Comparison of ENCODE assay signal across 8 cellular contexts in the genomic region with DNA sequence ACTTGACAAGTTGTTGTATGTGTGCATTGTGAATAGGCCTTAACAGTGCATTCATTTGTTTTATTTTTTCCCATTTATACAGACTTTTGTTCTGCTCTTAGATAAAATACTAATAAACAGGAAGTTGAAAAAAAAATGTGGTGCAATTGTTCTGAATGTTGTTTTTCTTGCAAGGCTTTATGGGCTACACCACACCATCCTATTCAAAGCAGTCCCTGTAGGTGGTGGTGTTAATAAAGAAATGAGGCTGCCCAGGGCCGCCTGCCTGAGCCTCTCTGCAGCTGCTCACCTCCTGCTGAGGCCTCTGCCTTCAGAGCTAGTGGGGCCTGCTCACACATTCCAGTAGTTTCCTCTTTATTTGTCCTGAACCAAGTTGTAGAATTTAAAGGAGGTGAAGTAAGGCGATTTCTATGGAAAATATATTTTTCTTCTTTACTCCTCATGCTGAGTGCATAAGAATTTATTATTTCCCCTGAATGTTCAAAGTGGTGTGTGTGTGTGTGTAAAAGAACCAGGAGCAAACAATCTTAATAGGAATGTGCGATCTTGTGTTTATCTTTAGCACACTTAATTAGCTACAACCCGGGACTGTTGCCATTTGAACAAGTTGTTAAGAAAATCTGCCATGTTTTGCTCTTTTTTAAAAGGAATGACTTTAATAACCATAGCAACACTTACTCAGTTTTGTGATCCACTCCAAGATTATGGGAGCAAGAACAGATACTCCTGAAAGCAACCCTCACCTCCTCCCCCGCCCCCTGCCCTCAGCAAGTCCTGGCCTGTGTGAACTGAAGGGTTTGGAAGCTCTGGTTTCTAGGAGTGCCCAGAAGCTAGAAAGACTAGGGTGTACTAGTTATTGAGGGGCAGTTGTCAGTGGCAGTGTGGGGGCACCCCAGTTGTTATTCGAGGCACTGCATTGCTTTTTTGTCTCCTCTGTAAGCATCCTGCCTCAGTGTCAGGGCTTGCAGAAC.
DNase-seq lines count a peak whose midpoint lies in the region; ATAC-seq and TF ChIP-seq lines count a peak whose summit lies in the region.
"Not testable (repeated sequence)": the region's sequence is repeated elsewhere in the genome, so short reads cannot be mapped to it uniquely, and the experiment has no call there.

No MANE protein-coding gene starts in this region.

- not testable (repeated sequence) for BruUV-seq in HCT116 (replicated peaks; lab: Mats Ljungman, UMichigan)

- not testable (repeated sequence) for H3K36me3 ChIP-seq in BE2C; HCT116 (ENCODE audit: control insufficient read depth in 1 of 2, insufficient read depth in 2 of 2, low read length in 2 of 2); hepatocyte (replicated peaks; ENCODE audit: insufficient read depth, low read depth); psoas muscle (ENCODE audit: insufficient read depth in 1 of 2, low read depth in 1 of 2)

- intact Hi-C loops in HCT116 (cut with micrococcal nuclease); psoas muscle (cut with DNase I): not testable (repeated sequence)

- TF ChIP-seq CTCF in BE2C (IDR thresholded peaks at IDR 0.05; ENCODE audit: low read depth, low read length), result 0 out of 2 replicates have a peak, but pooled peaks have one; percentile 5
- peak in 1 of 3 experiments; percentile 11; a peak in 1 of 6 replicates for TF ChIP-seq CTCF in HCT116 (IDR thresholded peaks at IDR 0.05 in 2 of 3, conservative IDR thresholded peaks at IDR 0.05 in 1 of 3; ENCODE audit: borderline replicate concordance in 1 of 3, insufficient read depth in 1 of 3, low read depth in 2 of 3, low read length in 2 of 3)
- peak; percentile 43 for TF ChIP-seq CTCF in hepatocyte (IDR thresholded peaks at IDR 0.05; ENCODE audit: poor library complexity)
- peak; percentile 42 for TF ChIP-seq CTCF in psoas muscle (IDR thresholded peaks at IDR 0.05)

- H3K79me2 ChIP-seq in HCT116 (ENCODE audit: insufficient read depth, low read length), result peaks cover 34% of the 10 kb centered on the region
- not testable (repeated sequence) for H3K79me2 ChIP-seq in hepatocyte

- RAD21 ChIA-PET in HCT116 (lab: Charles Lee; ENCODE audit: low non-redundant PET in 1 of 2, low total read pairs in 2 of 2, uncharacterized antibody in 2 of 2, unreplicated experiment in 2 of 2), result not testable (repeated sequence)

- H3K4me3 ChIP-seq in BE2C (ENCODE audit: low read depth, low read length); HCT116 (replicated peaks in 1 of 2; ENCODE audit: low read depth in 1 of 2, low read length in 2 of 2); hepatocyte; psoas muscle: not testable (repeated sequence)

- not testable (repeated sequence) for H3K4me2 ChIP-seq in HCT116 (ENCODE audit: low read length); hepatocyte

- DNase-seq in BE2C, psoas muscle: not testable (repeated sequence)
- DNase-seq in HCT116 (ENCODE audit: low read depth, low spot score) (peak; percentile 7), T follicular helper cell (ENCODE audit: low read depth) (peak; percentile 14), cerebellar cortex (ENCODE audit: low spot score) (peak; percentile 18), hepatocyte (ENCODE audit: low spot score) (peak; percentile 14)

- not testable (repeated sequence) for H3K4me1 ChIP-seq in BE2C; HCT116 (ENCODE audit: control insufficient read depth in 1 of 2, insufficient read depth in 2 of 2, low read length in 2 of 2); psoas muscle
- peaks cover 17% of the 10 kb centered on the region for H3K4me1 ChIP-seq in hepatocyte (ENCODE audit: insufficient read depth)

- H2AFZ ChIP-seq in HCT116 (ENCODE audit: low read depth, low read length, poor library complexity, severe bottlenecking); hepatocyte: not testable (repeated sequence)

- H3K9me2 ChIP-seq in HCT116 (ENCODE audit: insufficient read depth); hepatocyte (replicated peaks; ENCODE audit: insufficient read depth): not testable (repeated sequence)

- not testable (repeated sequence) for H3K9me3 ChIP-seq in BE2C; HCT116 (ENCODE audit: control insufficient read depth in 1 of 2, insufficient read depth in 1 of 2, low read depth in 1 of 2, low read length in 2 of 2); hepatocyte (ENCODE audit: low read depth); psoas muscle

- H3K27ac ChIP-seq in HCT116 (ENCODE audit: low read depth, low read length); psoas muscle: not testable (repeated sequence)
- H3K27ac ChIP-seq in hepatocyte, result peak overlapping the region; percentile 50

- not testable (repeated sequence) for H3K27me3 ChIP-seq in BE2C; HCT116 (ENCODE audit: insufficient read depth, low read length); hepatocyte; psoas muscle (ENCODE audit: insufficient read depth in 3 of 3, low read length in 2 of 3)

- ATAC-seq in GM18873 (IDR thresholded peaks at IDR 0.05; ENCODE audit: low FRiP score, unreplicated experiment) (peak; percentile 90), HCT116 (peak; percentile 93), HG03469 (IDR thresholded peaks at IDR 0.05; ENCODE audit: unreplicated experiment) (peak; percentile 59), psoas muscle (peak; percentile 95 to 98 (median 96))

- TF ChIP-seq POLR2A in HCT116 (IDR thresholded peaks at IDR 0.05; ENCODE audit: borderline replicate concordance, extremely low read depth, insufficient read depth, insufficient read length), result not testable (repeated sequence)

- POLR2A ChIA-PET in HCT116 (lab: Charles Lee), result not testable (repeated sequence)

- CTCF ChIA-PET in HCT116 (lab: Charles Lee), result not testable (repeated sequence)

- H3K9ac ChIP-seq in HCT116 (ENCODE audit: low read length), result not testable (repeated sequence)

- 10% methylated on average over 3 of the region's 6 CpGs for WGBS in hepatocyte (ENCODE audit: low lambda C conversion rate, missing lambda C conversion rate)
- 3 to 50% (median 3%) methylated on average over 1 to 3 of the region's 6 CpGs for WGBS in psoas muscle, 3 donors

- TF ChIP-seq RAD21 in HCT116 (IDR thresholded peaks at IDR 0.05; ENCODE audit: low read depth), result peak; percentile 44

- not testable (repeated sequence) for H4K20me1 ChIP-seq in HCT116 (ENCODE audit: insufficient read depth); hepatocyte (ENCODE audit: insufficient read depth, poor library complexity, severe bottlenecking)
